9 cellular contexts compared by ENCODE assay signal in the genomic region with DNA sequence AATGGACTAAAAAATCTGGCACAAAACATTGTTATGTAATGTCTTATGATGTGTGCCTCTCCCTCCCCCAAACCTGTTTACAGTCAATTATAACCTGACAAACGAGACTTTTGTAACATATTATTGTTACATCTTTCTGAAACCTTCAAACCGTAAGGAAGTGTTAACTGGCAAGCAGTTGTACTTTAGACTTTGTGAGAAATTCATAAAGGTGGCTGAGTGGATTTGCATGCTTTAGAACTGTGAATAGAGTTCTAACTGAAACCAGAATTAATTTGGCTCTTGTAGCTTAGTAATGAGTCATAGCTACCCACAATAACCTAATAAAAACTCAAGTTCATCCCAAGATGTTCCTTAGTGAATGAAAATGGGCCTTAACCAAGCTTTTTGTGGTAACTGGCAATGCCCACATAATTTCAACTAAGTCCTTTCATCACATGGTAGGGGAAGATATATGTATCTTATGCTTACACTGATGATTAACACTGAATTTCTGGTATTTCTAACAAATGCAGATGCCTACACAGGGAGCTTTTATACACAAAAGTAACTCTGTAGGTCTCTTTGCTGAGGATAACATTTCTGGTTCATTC. TPM values are rescaled to one million over a fixed set of nuclear protein-coding genes. Genes with fewer than 3 reads are reported as not detected.
DNase-seq lines count a peak whose midpoint lies in the region; ATAC-seq and TF ChIP-seq lines count a peak whose summit lies in the region.
"Had no signal": no experiment of that assay in that cellular context is flagged by ENCODE, and none has a peak within 500 bp of the region (broad histone marks: within the 10 kb centered on the region; RNA-seq: fewer than 3 reads in every experiment).

No MANE protein-coding gene starts in this region.

- intact Hi-C loops in head of caudate nucleus (cut with DNase I): no loop called here

- DNase-seq in activated T-cell treated with anti-CD3 and anti-CD28 coated beads, Interleukin-2, amount 50 U/mL, for 72 hours: no peak
- no peak for DNase-seq in activated T-cell treated with anti-CD3 and anti-CD28 coated beads for 4 hours
- DNase-seq in activated naive CD8-positive, alpha-beta T cell treated with anti-CD3 and anti-CD28 coated beads for 36 hours: no peak
- no peak for DNase-seq in progenitor cell of endocrine pancreas (ENCODE audit: low spot score, unreplicated experiment)
- DNase-seq in head of caudate nucleus: no peak
- DNase-seq in retina: no peak
- no peak for DNase-seq in NCI-H82 (lab: John Stamatoyannopoulos, UW)
- DNase-seq: DND-41 had no signal

- no peaks in the 10 kb centered on the region for H3K27me3 Mint-ChIP-seq in activated T-cell treated with anti-CD3 and anti-CD28 coated beads, Interleukin-2, amount 50 U/mL, for 72 hours (ENCODE audit: low read depth)
- H3K27me3 Mint-ChIP-seq in activated naive CD8-positive, alpha-beta T cell treated with anti-CD3 and anti-CD28 coated beads for 36 hours: no peaks in the 10 kb centered on the region
- no peaks in the 10 kb centered on the region for H3K27me3 Mint-ChIP-seq in progenitor cell of endocrine pancreas

- no peak overlapping the region for H3K4me3 Mint-ChIP-seq in activated T-cell treated with anti-CD3 and anti-CD28 coated beads, Interleukin-2, amount 50 U/mL, for 72 hours
- peak overlapping the region; percentile 15 for H3K4me3 Mint-ChIP-seq in activated naive CD8-positive, alpha-beta T cell treated with anti-CD3 and anti-CD28 coated beads for 36 hours
- no peak overlapping the region for H3K4me3 Mint-ChIP-seq in progenitor cell of endocrine pancreas (ENCODE audit: low read depth)

- H3K27ac Mint-ChIP-seq in activated T-cell treated with anti-CD3 and anti-CD28 coated beads, Interleukin-2, amount 50 U/mL, for 72 hours: peak overlapping the region; percentile 10
- peak overlapping the region; percentile 81 for H3K27ac Mint-ChIP-seq in activated naive CD8-positive, alpha-beta T cell treated with anti-CD3 and anti-CD28 coated beads for 36 hours
- peak overlapping the region; percentile 24 for H3K27ac Mint-ChIP-seq in progenitor cell of endocrine pancreas

- peaks cover 17% of the 10 kb centered on the region for H3K4me1 Mint-ChIP-seq in activated T-cell treated with anti-CD3 and anti-CD28 coated beads, Interleukin-2, amount 50 U/mL, for 72 hours (ENCODE audit: low read depth)
- H3K4me1 Mint-ChIP-seq in activated naive CD8-positive, alpha-beta T cell treated with anti-CD3 and anti-CD28 coated beads for 36 hours: peaks cover 45% of the 10 kb centered on the region
- H3K4me1 Mint-ChIP-seq in progenitor cell of endocrine pancreas (ENCODE audit: low read depth): peaks cover 14% of the 10 kb centered on the region

- peaks cover 3 to 11% of the 10 kb centered on the region in 2 donors for H3K36me3 Mint-ChIP-seq in activated T-cell treated with anti-CD3 and anti-CD28 coated beads, Interleukin-2, amount 50 U/mL, for 72 hours (ENCODE audit: insufficient read depth in 2 of 2)
- H3K36me3 Mint-ChIP-seq in activated naive CD8-positive, alpha-beta T cell treated with anti-CD3 and anti-CD28 coated beads for 36 hours: peaks cover 59% of the 10 kb centered on the region
- peaks cover 5% of the 10 kb centered on the region for H3K36me3 Mint-ChIP-seq in progenitor cell of endocrine pancreas (ENCODE audit: insufficient read depth)

- no peak for TF ChIP-seq CTCF in progenitor cell of endocrine pancreas (IDR thresholded peaks at IDR 0.05; ENCODE audit: unreplicated experiment)

- peak; percentile 31 to 36 for ATAC-seq in activated T-cell treated with anti-CD3 and anti-CD28 coated beads, Interleukin-2, amount 50 U/mL, for 72 hours (replicated peaks in 1 of 2)
- ATAC-seq in HG02973 (IDR thresholded peaks at IDR 0.05; ENCODE audit: unreplicated experiment): peak; percentile 83

- no peaks in the 10 kb centered on the region for H3K9me3 Mint-ChIP-seq in activated T-cell treated with anti-CD3 and anti-CD28 coated beads, Interleukin-2, amount 50 U/mL, for 72 hours
- peaks cover 5% of the 10 kb centered on the region for H3K9me3 Mint-ChIP-seq in activated naive CD8-positive, alpha-beta T cell treated with anti-CD3 and anti-CD28 coated beads for 36 hours
- no peaks in the 10 kb centered on the region for H3K9me3 Mint-ChIP-seq in progenitor cell of endocrine pancreas (ENCODE audit: low read depth)

RNA-seq across cellular contexts. Expression of a gene that starts 29.7 kb away (rescaled TPM):
- total RNA-seq in activated T-cell treated with anti-CD3 and anti-CD28 coated beads, Interleukin-2, amount 50 U/mL, for 72 hours: 1 to 10 TPM; 2.3 to 4.4 TPM
- total RNA-seq in activated naive CD8-positive, alpha-beta T cell treated with anti-CD3 and anti-CD28 coated beads for 36 hours: 1 to 10 TPM; 2.8 to 3.2 TPM
- total RNA-seq in progenitor cell of endocrine pancreas: 0.24 and 0.33 TPM in 2 replicates

RNA-seq across cellular contexts. Expression of a gene that starts 29.9 kb away (rescaled TPM):
- 100 to 1,000 TPM in 1 of 2 donors, 10 to 100 TPM in 1; 98.2 to 104 TPM for total RNA-seq in activated T-cell treated with anti-CD3 and anti-CD28 coated beads, Interleukin-2, amount 50 U/mL, for 72 hours
- 10 to 100 TPM; 84.5 to 91.2 TPM for total RNA-seq in activated naive CD8-positive, alpha-beta T cell treated with anti-CD3 and anti-CD28 coated beads for 36 hours
- 101 and 102 TPM in 2 replicates for total RNA-seq in progenitor cell of endocrine pancreas

RNA-seq across cellular contexts. Expression of a gene that starts 51.3 kb away (rescaled TPM):
- total RNA-seq in activated T-cell treated with anti-CD3 and anti-CD28 coated beads, Interleukin-2, amount 50 U/mL, for 72 hours: 10 to 100 TPM; 42.6 to 42.9 TPM
- total RNA-seq in activated naive CD8-positive, alpha-beta T cell treated with anti-CD3 and anti-CD28 coated beads for 36 hours: 10 to 100 TPM; 46.2 to 48.3 TPM
- 13.7 and 15.1 TPM in 2 replicates for total RNA-seq in progenitor cell of endocrine pancreas

Comparison
In these comparisons a context has a peak if more than half of its experiments do, and no peak if none do; other contexts are left out.
1. H3K27ac Mint-ChIP-seq: peak in every context shown above with its lines; median percentile 81 in activated naive CD8-positive, alpha-beta T cell treated with anti-CD3 and anti-CD28 coated beads for 36 hours; 24 in progenitor cell of endocrine pancreas; 10 in activated T-cell treated with anti-CD3 and anti-CD28 coated beads, Interleukin-2, amount 50 U/mL, for 72 hours.